1 cellular context compared by ENCODE assay signal in the genomic region with DNA sequence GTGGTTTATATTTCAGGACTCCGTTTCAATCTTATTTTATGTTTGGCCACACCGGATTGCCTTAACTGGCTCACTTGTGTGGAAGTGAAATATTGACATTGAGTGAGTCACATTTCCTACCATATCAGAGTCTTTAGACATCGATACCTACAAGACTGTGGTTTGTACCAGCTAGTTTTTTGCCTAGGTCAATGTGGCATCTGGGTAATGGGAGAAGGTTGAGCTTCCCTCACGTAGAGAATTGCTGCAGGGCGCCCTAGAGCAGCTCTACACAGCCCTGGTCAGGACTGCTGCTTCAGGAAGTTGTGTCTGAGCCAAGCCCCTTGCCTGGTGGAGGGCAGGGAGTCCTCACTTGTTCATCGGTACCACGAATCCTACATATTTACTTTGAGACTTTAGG.
TF ChIP-seq lines count a peak whose summit lies in the region.

No MANE protein-coding gene starts in this region.

TF ChIP-seq in IMR-90, 13 proteins besides CTCF, POLR2A, EP300 and RAD21 (continued from another document):
- TF ChIP-seq MAZ (IDR thresholded peaks at IDR 0.05; ENCODE audit: borderline replicate concordance, low read depth, low read length) (no peak), RFX5 (IDR thresholded peaks at IDR 0.05; ENCODE audit: low read depth, low read length) (no peak)
TF ChIP-seq in IMR-90: peak in this region for 0.
